8 cellular contexts compared by ENCODE assay signal in genomic region chr20:47353697-47354387, GRCh38. TPM values are rescaled to one million over a fixed set of nuclear protein-coding genes. Genes with fewer than 3 reads are reported as not detected.
DNase-seq lines count a peak whose midpoint lies in the region; ATAC-seq and TF ChIP-seq lines count a peak whose summit lies in the region.

No MANE protein-coding gene starts in this region.

- CTCF ChIA-PET in activated CD4-positive, alpha-beta memory T cell treated with anti-CD3 and anti-CD28 coated beads for 36 hours (lab: Charles Lee), result interaction anchor here (1.1 to 6.9 kb wide), 5 partner anchors 29 to 267 kb away, joined by 3 to 92 read pairs (median 3); partner anchors contain the start of gene NCOA3

- no peaks in the 10 kb centered on the region for H3K9me3 Mint-ChIP-seq in activated T-cell treated with anti-CD3 and anti-CD28 coated beads, Interleukin-2, amount 50 U/mL, for 24 hours
- H3K9me3 Mint-ChIP-seq in activated CD4-positive, alpha-beta memory T cell treated with anti-CD3 and anti-CD28 coated beads for 36 hours, result no peaks in the 10 kb centered on the region
- H3K9me3 Mint-ChIP-seq in progenitor cell of endocrine pancreas (ENCODE audit: low read depth), result no peaks in the 10 kb centered on the region

- peaks cover 45% of the 10 kb centered on the region for H3K36me3 Mint-ChIP-seq in activated T-cell treated with anti-CD3 and anti-CD28 coated beads, Interleukin-2, amount 50 U/mL, for 24 hours (ENCODE audit: low read depth)
- peaks cover 13% of the 10 kb centered on the region for H3K36me3 Mint-ChIP-seq in activated CD4-positive, alpha-beta memory T cell treated with anti-CD3 and anti-CD28 coated beads for 36 hours
- no peaks in the 10 kb centered on the region for H3K36me3 Mint-ChIP-seq in progenitor cell of endocrine pancreas (ENCODE audit: insufficient read depth)

- no peaks in the 10 kb centered on the region for H3K27me3 ChIP-seq in hepatocyte

- H3K36me3 ChIP-seq in hepatocyte (replicated peaks; ENCODE audit: insufficient read depth, low read depth), result no peaks in the 10 kb centered on the region
- H3K36me3 ChIP-seq in mucosa of descending colon (ENCODE audit: low read depth), result no peaks in the 10 kb centered on the region

- no peaks in the 10 kb centered on the region for H3K27me3 Mint-ChIP-seq in activated T-cell treated with anti-CD3 and anti-CD28 coated beads, Interleukin-2, amount 50 U/mL, for 24 hours
- no peaks in the 10 kb centered on the region for H3K27me3 Mint-ChIP-seq in activated CD4-positive, alpha-beta memory T cell treated with anti-CD3 and anti-CD28 coated beads for 36 hours
- H3K27me3 Mint-ChIP-seq in progenitor cell of endocrine pancreas, result no peaks in the 10 kb centered on the region

- DNase-seq in activated T-cell treated with anti-CD3 and anti-CD28 coated beads, Interleukin-2, amount 50 U/mL, for 24 hours, result no peak
- DNase-seq in activated T-cell treated with anti-CD3 and anti-CD28 coated beads for 4 hours (no peak), hepatocyte (ENCODE audit: low spot score) (no peak), superior temporal gyrus (ENCODE audit: extremely low spot score) (peak; percentile 72), mucosa of descending colon (no peak), progenitor cell of endocrine pancreas (ENCODE audit: low spot score, unreplicated experiment) (no peak)
- no peak for DNase-seq in activated CD4-positive, alpha-beta memory T cell treated with anti-CD3 and anti-CD28 coated beads for 36 hours

- peaks cover 76% of the 10 kb centered on the region for H3K79me2 ChIP-seq in hepatocyte

- H2AFZ ChIP-seq in hepatocyte, result peak overlapping the region; percentile 7

- H3K9me3 ChIP-seq in hepatocyte (ENCODE audit: low read depth) (no peaks in the 10 kb centered on the region), mucosa of descending colon (no peaks in the 10 kb centered on the region)

- peak overlapping the region; percentile 100 for H3K27ac ChIP-seq in hepatocyte

- H3K4me1 ChIP-seq in hepatocyte (ENCODE audit: insufficient read depth) (peaks cover 96% of the 10 kb centered on the region), mucosa of descending colon (ENCODE audit: low read depth) (peaks cover 85% of the 10 kb centered on the region)

- peak overlapping the region; percentile 80 for H3K4me2 ChIP-seq in hepatocyte

- peak overlapping the region; percentile 92 for H3K4me3 Mint-ChIP-seq in activated T-cell treated with anti-CD3 and anti-CD28 coated beads, Interleukin-2, amount 50 U/mL, for 24 hours
- peak overlapping the region; percentile 96 for H3K4me3 Mint-ChIP-seq in activated CD4-positive, alpha-beta memory T cell treated with anti-CD3 and anti-CD28 coated beads for 36 hours
- H3K4me3 Mint-ChIP-seq in progenitor cell of endocrine pancreas (ENCODE audit: low read depth), result no peak overlapping the region

- H3K4me3 ChIP-seq in hepatocyte (peak overlapping the region; percentile 10), mucosa of descending colon (no peak overlapping the region)

- no peaks in the 10 kb centered on the region for H3K9me2 ChIP-seq in hepatocyte (replicated peaks; ENCODE audit: insufficient read depth)

- TF ChIP-seq CTCF in hepatocyte (IDR thresholded peaks at IDR 0.05; ENCODE audit: poor library complexity), result no peak
- no peak for TF ChIP-seq CTCF in mucosa of descending colon (IDR thresholded peaks at IDR 0.05)
- TF ChIP-seq CTCF in progenitor cell of endocrine pancreas (IDR thresholded peaks at IDR 0.05; ENCODE audit: unreplicated experiment), result no peak

- H3K27ac Mint-ChIP-seq in activated T-cell treated with anti-CD3 and anti-CD28 coated beads, Interleukin-2, amount 50 U/mL, for 24 hours, result peak overlapping the region; percentile 98
- peak overlapping the region; percentile 98 for H3K27ac Mint-ChIP-seq in activated CD4-positive, alpha-beta memory T cell treated with anti-CD3 and anti-CD28 coated beads for 36 hours
- H3K27ac Mint-ChIP-seq in progenitor cell of endocrine pancreas, result no peak overlapping the region

- H4K20me1 ChIP-seq in hepatocyte (ENCODE audit: insufficient read depth, poor library complexity, severe bottlenecking), result no peaks in the 10 kb centered on the region

- 36% methylated on average over 6 of the region's 6 CpGs for WGBS in hepatocyte (ENCODE audit: low lambda C conversion rate, missing lambda C conversion rate)

- peaks cover 30% of the 10 kb centered on the region for H3K4me1 Mint-ChIP-seq in activated T-cell treated with anti-CD3 and anti-CD28 coated beads, Interleukin-2, amount 50 U/mL, for 24 hours (ENCODE audit: low read depth)
- peaks cover 35% of the 10 kb centered on the region for H3K4me1 Mint-ChIP-seq in activated CD4-positive, alpha-beta memory T cell treated with anti-CD3 and anti-CD28 coated beads for 36 hours (ENCODE audit: low read depth)
- H3K4me1 Mint-ChIP-seq in progenitor cell of endocrine pancreas (ENCODE audit: low read depth), result peaks cover 25% of the 10 kb centered on the region

- POLR2A ChIA-PET in activated CD4-positive, alpha-beta memory T cell treated with anti-CD3 and anti-CD28 coated beads for 36 hours (lab: Charles Lee), result interaction anchor here (0.8 to 1.2 kb wide), 2 partner anchors 9 to 79 kb away, joined by 3 read pairs; no protein-coding TSS in a partner anchor

- intact Hi-C loops in activated CD4-positive, alpha-beta memory T cell treated with anti-CD3 and anti-CD28 coated beads for 36 hours (cut with micrococcal nuclease), result no loop called here
- intact Hi-C loops in mucosa of descending colon (cut with DNase I, micrococcal nuclease), result no loop called here

- ATAC-seq in mucosa of descending colon (no peak), HG02759 (IDR thresholded peaks at IDR 0.05; ENCODE audit: unreplicated experiment) (no peak)

RNA-seq across cellular contexts. Expression of gene ZMYND8, which starts 2.7 kb away (rescaled TPM):
- total RNA-seq in activated CD4-positive, alpha-beta memory T cell treated with anti-CD3 and anti-CD28 coated beads for 36 hours, result 10 to 100 TPM; 28.1 to 29.6 TPM
- total RNA-seq in hepatocyte (28.9 and 30.3 TPM in 2 replicates), mucosa of descending colon (10 to 100 TPM; 62.1 to 64.9 (median 62.1) TPM), progenitor cell of endocrine pancreas (100 and 102 TPM in 2 replicates)
- polyA plus RNA-seq in hepatocyte, result 34.3 and 43.1 TPM in 2 replicates
